In genomic region chr9:137407590-137408300, GRCh38 we compare ENCODE assay signal across 2 cellular contexts.
TF ChIP-seq lines count a peak whose summit lies in the region.

No MANE protein-coding gene starts in this region.

TF ChIP-seq in GM23338, 12 proteins besides CTCF, POLR2A, EP300 and RAD21:
- no peak for TF ChIP-seq ZNF331 (CRISPR knock-in tag; IDR thresholded peaks at IDR 0.05; ENCODE audit: low read depth)
- TF ChIP-seq ZNF114 (CRISPR knock-in tag; IDR thresholded peaks at IDR 0.05): no peak

TF ChIP-seq in K562, 482 proteins besides CTCF, POLR2A, EP300 and RAD21:
- TF ChIP-seq EGR1 (conservative IDR thresholded peaks at IDR 0.05): peak; percentile 84
- TF ChIP-seq BHLHE40 (IDR thresholded peaks at IDR 0.05; ENCODE audit: low read length): peak; percentile 34; the same call in 1 of the 2 replicates
- 0 out of 2 replicates have a peak, but pooled peaks have one; percentile 36 for TF ChIP-seq ZBTB7A (IDR thresholded peaks at IDR 0.05; ENCODE audit: borderline replicate concordance, control insufficient read depth, low read depth, low read length)
- no peak for TF ChIP-seq ZKSCAN8 (CRISPR knock-in tag; IDR thresholded peaks at IDR 0.05)
- TF ChIP-seq NELFE (IDR thresholded peaks at IDR 0.05; ENCODE audit: insufficient read depth, insufficient read length): no peak
TF ChIP-seq in K562: peak in this region for 3.
